ENCODE assay signal across 8 cellular contexts in the genomic region with DNA sequence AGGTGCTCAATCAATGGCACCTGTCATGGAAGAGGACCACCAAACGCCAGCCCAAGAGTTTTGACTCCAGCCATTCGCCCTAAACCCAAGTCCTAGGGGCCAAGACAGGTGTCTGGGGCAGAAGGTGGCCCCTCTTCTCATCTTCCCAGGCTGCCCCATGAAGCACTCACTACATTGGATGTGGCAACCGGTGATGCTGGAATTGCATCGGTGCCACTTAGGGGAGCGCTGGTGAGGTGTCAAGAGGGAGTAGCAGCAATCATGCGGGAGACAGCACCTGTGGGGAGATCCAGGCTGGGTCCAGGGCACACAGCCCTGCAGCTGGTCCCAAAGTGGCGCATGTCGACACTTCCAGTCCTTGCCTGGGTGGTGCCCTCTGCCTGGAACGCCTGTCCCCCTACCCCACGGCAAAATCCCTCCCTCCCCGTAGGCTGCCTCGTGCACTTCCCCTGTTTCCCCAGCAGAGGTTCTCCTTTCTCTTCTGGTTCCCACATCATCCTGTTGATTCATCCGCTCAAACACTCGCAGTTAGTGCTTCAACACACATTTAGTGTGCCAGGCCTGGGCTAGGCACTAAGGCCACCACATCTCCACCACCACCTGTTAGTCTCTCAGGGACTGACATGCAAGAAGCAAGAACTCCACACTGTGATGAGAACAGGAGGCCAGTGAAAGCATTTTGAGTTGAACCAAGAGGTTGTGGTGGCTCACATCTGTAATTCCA. TPM values are rescaled to one million over a fixed set of nuclear protein-coding genes. Genes with fewer than 3 reads are reported as not detected.
A peak's percentile ranks its signal among the peaks of the same experiment; 100 is the strongest.
DNase-seq lines count a peak whose midpoint lies in the region; ATAC-seq lines count a peak whose summit lies in the region.

No MANE protein-coding gene starts in this region.

- H3K27me3 ChIP-seq in BLaER1, result no peaks in the 10 kb centered on the region
- H3K27me3 ChIP-seq in adipocyte (replicated peaks; ENCODE audit: control insufficient read depth, insufficient read depth, low read length), result no peaks in the 10 kb centered on the region

- H3K4me1 ChIP-seq in BLaER1, result peaks cover 23% of the 10 kb centered on the region
- peaks cover 7% of the 10 kb centered on the region for H3K4me1 ChIP-seq in adipocyte (ENCODE audit: control insufficient read depth, insufficient read depth, low read length)

- no peaks in the 10 kb centered on the region for H3K36me3 ChIP-seq in BLaER1
- H3K36me3 ChIP-seq in adipocyte (ENCODE audit: control insufficient read depth, insufficient read depth, low read length, severe bottlenecking), result no peaks in the 10 kb centered on the region

- peak overlapping the region; percentile 26; the same call in 1 of the 2 replicates for H3K27ac ChIP-seq in BLaER1

- H3K4me2 ChIP-seq in BLaER1, result peak overlapping the region; percentile 50

- no peak overlapping the region for H3K9ac ChIP-seq in BLaER1
- no peak overlapping the region for H3K9ac ChIP-seq in adipocyte (ENCODE audit: low read length)

- no peaks in the 10 kb centered on the region for H3K9me3 ChIP-seq in BLaER1
- peaks cover 3% of the 10 kb centered on the region for H3K9me3 ChIP-seq in adipocyte (ENCODE audit: control insufficient read depth, low read length)

- DNase-seq in GM19240 (ENCODE audit: insufficient read length, low spot score) (peak; percentile 48), NOMO-1 (lab: John Stamatoyannopoulos, UW; ENCODE audit: unreplicated experiment in 2 of 2) (peak; percentile 16 to 47), adipocyte (ENCODE audit: low read depth) (peak; percentile 49), left ventricle myocardium superior (peak; percentile 39), skeletal muscle cell (ENCODE audit: low read depth) (peak; percentile 5)

- no peaks in the 10 kb centered on the region for H4K20me1 ChIP-seq in BLaER1

- intact Hi-C loops in left ventricle myocardium superior (cut with micrococcal nuclease), result no loop called here

- ATAC-seq in left ventricle myocardium superior (peak; percentile 79), HG02938 (IDR thresholded peaks at IDR 0.05; ENCODE audit: unreplicated experiment) (no peak), HG03045 (IDR thresholded peaks at IDR 0.05; ENCODE audit: unreplicated experiment) (no peak)

- H3K4me3 ChIP-seq in BLaER1 (no peak overlapping the region), adipocyte (ENCODE audit: low read length) (no peak overlapping the region), skeletal muscle cell (ENCODE audit: low read depth, low read length) (no peak overlapping the region)

RNA-seq across cellular contexts. Expression of gene PLA2G2D, which starts 18.5 kb away (rescaled TPM):
- not detected for total RNA-seq in left ventricle myocardium superior

RNA-seq across cellular contexts. Expression of gene PLA2G5, which starts 30.8 kb away (rescaled TPM):
- 47.1 TPM for total RNA-seq in left ventricle myocardium superior

RNA-seq across cellular contexts. Expression of gene PLA2G2F, which starts 38.3 kb away (rescaled TPM):
- not detected for total RNA-seq in left ventricle myocardium superior
